In the genomic region with DNA sequence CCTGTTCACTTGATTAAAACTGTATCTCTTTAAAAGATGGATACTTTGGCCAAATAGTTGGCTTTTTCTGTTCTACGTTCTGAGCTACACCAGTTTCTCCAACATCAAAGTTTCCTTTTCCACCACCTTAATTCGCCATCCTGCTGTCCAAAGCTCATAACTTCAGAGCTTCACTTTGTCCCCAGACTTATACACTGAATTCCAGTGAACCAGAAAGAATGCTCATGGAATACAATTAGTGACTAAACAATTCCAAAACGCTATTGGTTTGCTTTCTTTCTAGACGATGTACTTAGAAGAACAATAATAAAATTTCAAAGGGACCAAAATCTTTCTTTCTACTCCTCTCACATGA, we compare ENCODE assay signal across 24 cellular contexts. TPM values are rescaled to one million over a fixed set of nuclear protein-coding genes. Genes with fewer than 3 reads are reported as not detected.
A peak's percentile ranks its signal among the peaks of the same experiment; 100 is the strongest.
DNase-seq lines count a peak whose midpoint lies in the region; ATAC-seq, FAIRE-seq and TF ChIP-seq lines count a peak whose summit lies in the region.
"Had no signal": no experiment of that assay in that cellular context is flagged by ENCODE, and none has a peak within 500 bp of the region (broad histone marks: within the 10 kb centered on the region; RNA-seq: fewer than 3 reads in every experiment).

No MANE protein-coding gene starts in this region.

- peaks cover 46% of the 10 kb centered on the region for H3K36me3 Mint-ChIP-seq in activated naive CD4-positive, alpha-beta T cell treated with anti-CD3 and anti-CD28 coated beads, Interleukin-2, amount 10 ng/mL, durations not matched to agents 7 days and 5 days
- peaks cover 39 to 44% of the 10 kb centered on the region in 2 donors for H3K36me3 Mint-ChIP-seq in activated naive CD4-positive, alpha-beta T cell treated with anti-CD3 and anti-CD28 coated beads, Interleukin-2, amount 50 U/mL, for 72 hours

- 40 to 45% methylated on average over 4 of the region's 4 CpGs for WGBS in transverse colon (ENCODE audit: low coverage in 1 of 2), 2 donors

- peak overlapping the region; percentile 97 for H3K27ac Mint-ChIP-seq in activated naive CD4-positive, alpha-beta T cell treated with anti-CD3 and anti-CD28 coated beads, Interleukin-2, amount 10 ng/mL, durations not matched to agents 7 days and 5 days
- H3K27ac Mint-ChIP-seq in activated naive CD4-positive, alpha-beta T cell treated with anti-CD3 and anti-CD28 coated beads, Interleukin-2, amount 50 U/mL, for 72 hours = peak overlapping the region; percentile 98 to 100

- peak overlapping the region; percentile 29 for H3K4me2 ChIP-seq in OCI-LY7 (ENCODE audit: low read length)

- ATAC-seq in activated naive CD4-positive, alpha-beta T cell treated with anti-CD3 and anti-CD28 coated beads, Interleukin-2, amount 50 U/mL, for 72 hours = no peak
- ATAC-seq in HG03039 (IDR thresholded peaks at IDR 0.05; ENCODE audit: unreplicated experiment) = no peak
- ATAC-seq: psoas muscle had no signal

- no peak for TF ChIP-seq CTCF in OCI-LY7 (conservative IDR thresholded peaks at IDR 0.05; ENCODE audit: low read length)
- TF ChIP-seq CTCF in transverse colon (IDR thresholded peaks at IDR 0.05) = no peak

- H3K36me3 ChIP-seq in OCI-LY7 (ENCODE audit: insufficient read depth, low read length) (no peaks in the 10 kb centered on the region), transverse colon (no peaks in the 10 kb centered on the region)
- H3K36me3 ChIP-seq: breast epithelium, esophagus squamous epithelium, spleen, vagina had no signal

- no peak for FAIRE-seq in H54 (lab: Jason Lieb, UNC)

- peak overlapping the region; percentile 86; the same call in 1 of the 2 replicates for H2AFZ ChIP-seq in OCI-LY7 (ENCODE audit: low read length)

- no peak for DNase-seq in activated naive CD4-positive, alpha-beta T cell treated with anti-CD3 and anti-CD28 coated beads, Interleukin-2, amount 10 ng/mL, durations not matched to agents 7 days and 5 days
- no peak for DNase-seq in activated naive CD4-positive, alpha-beta T cell treated with Interleukin-2 at 50 U/mL for 16 hours
- DNase-seq in OCI-LY7 (ENCODE audit: low spot score) (no peak), transverse colon (no peak), H54 (ENCODE audit: insufficient read length, low spot score) (no peak)
- DNase-seq in activated naive CD4-positive, alpha-beta T cell treated with anti-CD3 and anti-CD28 coated beads, Interleukin-2, amount 50 U/mL, for 72 hours (ENCODE audit: low spot score in 2 of 2) = no peak
- DNase-seq in stimulated activated naive CD4-positive, alpha-beta T cell treated with Interleukin-2 at 50 U/mL for 16 hours (lab: John Stamatoyannopoulos, UW) = no peak
- DNase-seq: activated CD4-positive, alpha-beta T cell treated with anti-CD3 and anti-CD28 coated beads for 48 hours; activated gamma-delta T cell; dorsolateral prefrontal cortex; esophagus squamous epithelium; glutamatergic neuron; HCEC 1CT; NCI-H1436; NCI-H2227 treated with DMSO at 0.1 percent for 48 hours; psoas muscle; Right ventricle myocardium superior; spleen; stimulated activated naive CD4-positive, alpha-beta T cell had no signal

- H3K9me3 ChIP-seq in OCI-LY7 (ENCODE audit: low read length) = no peaks in the 10 kb centered on the region
- H3K9me3 ChIP-seq in transverse colon = no peaks in the 10 kb centered on the region
- H3K9me3 ChIP-seq: breast epithelium, esophagus squamous epithelium, psoas muscle, spleen, vagina had no signal

- H3K27me3 ChIP-seq in transverse colon = no peaks in the 10 kb centered on the region
- H3K27me3 ChIP-seq: dorsolateral prefrontal cortex, esophagus squamous epithelium, vagina had no signal

- H3K9me3 Mint-ChIP-seq in activated naive CD4-positive, alpha-beta T cell treated with anti-CD3 and anti-CD28 coated beads, Interleukin-2, amount 10 ng/mL, durations not matched to agents 7 days and 5 days = peaks cover 11% of the 10 kb centered on the region
- H3K9me3 Mint-ChIP-seq in activated naive CD4-positive, alpha-beta T cell treated with anti-CD3 and anti-CD28 coated beads, Interleukin-2, amount 50 U/mL, for 72 hours = peaks cover 5 to 11% of the 10 kb centered on the region in 2 donors

- no peak overlapping the region for H3K4me3 ChIP-seq in OCI-LY7 (ENCODE audit: low read depth, low read length, poor library complexity, severe bottlenecking)
- peak overlapping the region in 1 of 4 donors; percentile 1 for H3K4me3 ChIP-seq in transverse colon
- H3K4me3 ChIP-seq: breast epithelium, dorsolateral prefrontal cortex, esophagus squamous epithelium, psoas muscle, spleen, vagina had no signal

- H3K79me2 ChIP-seq in OCI-LY7 (ENCODE audit: insufficient read depth, low read depth, low read length) = no peaks in the 10 kb centered on the region

- POLR2A ChIA-PET in OCI-LY7 (lab: Charles Lee) = interaction anchor here (0.5 to 19.7 kb wide), 11 partner anchors 8 to 1566 kb away, joined by 3 to 296 read pairs (median 4); a partner anchor contains a TSS

- H3K4me1 ChIP-seq in OCI-LY7 (ENCODE audit: insufficient read depth, low read length, poor library complexity, severe bottlenecking) (peaks cover 81% of the 10 kb centered on the region), transverse colon (peaks cover 0 to 7% (median 0%) of the 10 kb centered on the region in 4 donors)
- H3K4me1 ChIP-seq: breast epithelium, psoas muscle, vagina had no signal

- TF ChIP-seq EP300 in transverse colon (IDR thresholded peaks at IDR 0.05; ENCODE audit: low read depth) = no peak

- CTCF ChIA-PET in activated naive CD4-positive, alpha-beta T cell treated with anti-CD3 and anti-CD28 coated beads, Interleukin-2, amount 10 ng/mL, durations not matched to agents 7 days and 5 days (lab: Charles Lee) = interaction anchor here (0.6 to 1.8 kb wide), 2 partner anchors 14 to 19 kb away, joined by 3 to 5 read pairs; no protein-coding TSS in a partner anchor
- CTCF ChIA-PET in OCI-LY7 (lab: Charles Lee; ENCODE audit: unreplicated experiment) = no interaction called here

- TF ChIP-seq POLR2A in transverse colon (IDR thresholded peaks at IDR 0.05) (no peak), H54 (IDR thresholded peaks at IDR 0.05; ENCODE audit: low read depth, low read length) (no peak)

- no peak overlapping the region for H3K27ac ChIP-seq in OCI-LY7 (ENCODE audit: low read depth, low read length, poor library complexity, severe bottlenecking)
- H3K27ac ChIP-seq in transverse colon = peak overlapping the region; percentile 46 to 70 (median 57)
- H3K27ac ChIP-seq: breast epithelium, dorsolateral prefrontal cortex, psoas muscle, vagina had no signal

- no TSS peak for BruUV-seq in OCI-LY7 (replicated peaks; lab: Mats Ljungman, UMichigan)

- H3K4me3 Mint-ChIP-seq in activated naive CD4-positive, alpha-beta T cell treated with anti-CD3 and anti-CD28 coated beads, Interleukin-2, amount 10 ng/mL, durations not matched to agents 7 days and 5 days = peak overlapping the region; percentile 77

- peaks cover 98% of the 10 kb centered on the region for H3K4me1 Mint-ChIP-seq in activated naive CD4-positive, alpha-beta T cell treated with anti-CD3 and anti-CD28 coated beads, Interleukin-2, amount 10 ng/mL, durations not matched to agents 7 days and 5 days

- no peaks in the 10 kb centered on the region for H4K20me1 ChIP-seq in OCI-LY7 (ENCODE audit: insufficient read depth, low read length)

- no peaks in the 10 kb centered on the region for H3K27me3 Mint-ChIP-seq in activated naive CD4-positive, alpha-beta T cell treated with anti-CD3 and anti-CD28 coated beads, Interleukin-2, amount 10 ng/mL, durations not matched to agents 7 days and 5 days

- no peaks in the 10 kb centered on the region for H3K9me2 ChIP-seq in OCI-LY7 (ENCODE audit: insufficient read depth, low read length)

- intact Hi-C loops in OCI-LY7 (cut with micrococcal nuclease; ENCODE audit: unreplicated experiment) = no loop called here
- intact Hi-C loops in transverse colon (cut with DNase I; ENCODE audit: low total_unique reads) = no loop called here

- in situ Hi-C loops in transverse colon (cut with MboI; ENCODE audit: low pct_ligation_motif_present in 1 of 4, low pct_unique_long_range_greater_than_20kb in 1 of 4, low sequenced_read_pairs in 3 of 4) = no loop called here

RNA-seq across cellular contexts. Expression of a gene that starts 23.2 kb away (rescaled TPM):
- 18.8 and 32.0 TPM in 2 replicates for total RNA-seq in OCI-LY7 (2014; rRNA removed; shearing (Covaris generic))
- total RNA-seq in OCI-LY7 (2022) = 29.8 and 42.6 TPM in 2 replicates
- 1 to 10 TPM in 1 of 2 donors, under 1 TPM in 1; 0.91 to 1.5 TPM for total RNA-seq in activated naive CD4-positive, alpha-beta T cell treated with anti-CD3 and anti-CD28 coated beads, Interleukin-2, amount 50 U/mL, for 72 hours
- total RNA-seq in transverse colon = 10 to 100 TPM in 1 of 4 donors, 1 to 10 TPM in 2, under 1 TPM in 1; 0.60 to 11.7 (median 5.5) TPM
- total RNA-seq: HT1080, lower leg skin, psoas muscle, Right ventricle myocardium superior had no signal

RNA-seq across cellular contexts. Expression of a gene that starts 32.3 kb away (rescaled TPM):
- 70.7 and 78.0 TPM in 2 replicates for total RNA-seq in OCI-LY7 (2014; rRNA removed; shearing (Covaris generic))
- total RNA-seq in OCI-LY7 (2022) (80.4 and 87.8 TPM in 2 replicates), transverse colon (100 to 1,000 TPM; 105 to 202 (median 162) TPM)
- 100 to 1,000 TPM; 161 to 559 TPM for total RNA-seq in activated naive CD4-positive, alpha-beta T cell treated with anti-CD3 and anti-CD28 coated beads, Interleukin-2, amount 50 U/mL, for 72 hours

RNA-seq across cellular contexts. Expression of a gene that starts 38.4 kb away (rescaled TPM):
- 14.7 and 16.4 TPM in 2 replicates for total RNA-seq in OCI-LY7 (2014; rRNA removed; shearing (Covaris generic))
- total RNA-seq in OCI-LY7 (2022) (8.8 and 10.1 TPM in 2 replicates), transverse colon (10 to 100 TPM; 17.9 to 30.7 (median 26.3) TPM)
- total RNA-seq in activated naive CD4-positive, alpha-beta T cell treated with anti-CD3 and anti-CD28 coated beads, Interleukin-2, amount 50 U/mL, for 72 hours = 10 to 100 TPM; 39.4 to 47.0 TPM

RNA-seq across cellular contexts. Expression of a gene that starts 57.5 kb away (rescaled TPM):
- not detected in 2 replicates for total RNA-seq in OCI-LY7 (2014; rRNA removed; shearing (Covaris generic))
- total RNA-seq in OCI-LY7 (2022) = not detected in 2 replicates
- total RNA-seq in activated naive CD4-positive, alpha-beta T cell treated with anti-CD3 and anti-CD28 coated beads, Interleukin-2, amount 50 U/mL, for 72 hours = not detected
- not detected for total RNA-seq in transverse colon
- total RNA-seq: breast epithelium, dorsolateral prefrontal cortex, esophagus squamous epithelium, HT1080, lower leg skin, psoas muscle, Right ventricle myocardium superior, spleen, vagina had no signal
